In genomic region chr6:10621227-10621626, GRCh38 we compare ENCODE assay signal across 21 cellular contexts.
A peak's percentile ranks its signal among the peaks of the same experiment; 100 is the strongest.
DNase-seq lines count a peak whose midpoint lies in the region; ATAC-seq, FAIRE-seq and TF ChIP-seq lines count a peak whose summit lies in the region.
"Had no signal": no experiment of that assay in that cellular context is flagged by ENCODE, and none has a peak within 500 bp of the region (broad histone marks: within the 10 kb centered on the region; RNA-seq: fewer than 3 reads in every experiment).

No MANE protein-coding gene starts in this region.

- ATAC-seq in gastroesophageal sphincter (no peak), HG03521 (IDR thresholded peaks at IDR 0.05; ENCODE audit: unreplicated experiment) (no peak), GM18861 (IDR thresholded peaks at IDR 0.05; ENCODE audit: unreplicated experiment) (no peak)
- ATAC-seq: activated CD8-positive, alpha-beta memory T cell treated with anti-CD3 and anti-CD28 coated beads, Interleukin-2, amount 10 ng/mL, durations not matched to agents 7 days and 5 days had no signal

- TF ChIP-seq POLR2A in gastroesophageal sphincter (IDR thresholded peaks at IDR 0.05) = no peak
- no peak for TF ChIP-seq POLR2A in H54 (IDR thresholded peaks at IDR 0.05; ENCODE audit: low read depth, low read length)

- H3K27ac ChIP-seq in gastroesophageal sphincter = peak overlapping the region in 3 of 4 donors; percentile 37 to 67 (median 51)
- H3K27ac ChIP-seq: neutrophil, SK-N-MC, thyroid gland had no signal

- no peak for TF ChIP-seq CTCF in BE2C (IDR thresholded peaks at IDR 0.05; ENCODE audit: low read depth, low read length)
- no peak for TF ChIP-seq CTCF in gastroesophageal sphincter (IDR thresholded peaks at IDR 0.05)

- WGBS in gastroesophageal sphincter (ENCODE audit: low coverage in 1 of 2), 2 donors = 43 to 78% methylated on average over 2 to 5 of the region's 5 CpGs

- no peaks in the 10 kb centered on the region for H3K36me3 ChIP-seq in BE2C
- peaks cover 0 to 26% of the 10 kb centered on the region in 2 donors for H3K36me3 ChIP-seq in gastroesophageal sphincter
- H3K36me3 ChIP-seq: HAP-1, neutrophil, thyroid gland had no signal

- H3K27me3 ChIP-seq in BE2C = no peaks in the 10 kb centered on the region
- H3K27me3 ChIP-seq in gastroesophageal sphincter = no peaks in the 10 kb centered on the region
- H3K27me3 ChIP-seq: neutrophil, thyroid gland had no signal

- H3K9me3 ChIP-seq in BE2C = no peaks in the 10 kb centered on the region
- no peaks in the 10 kb centered on the region for H3K9me3 ChIP-seq in gastroesophageal sphincter
- H3K9me3 ChIP-seq: HAP-1, neutrophil, thyroid gland had no signal

- H3K4me1 ChIP-seq in BE2C (no peaks in the 10 kb centered on the region), gastroesophageal sphincter (peaks cover 0 to 40% (median 3%) of the 10 kb centered on the region in 3 donors)
- H3K4me1 ChIP-seq: HAP-1, thyroid gland had no signal

- DNase-seq in BE2C (peak; percentile 7), COR-L47 (lab: John Stamatoyannopoulos, UW) (peak; percentile 21), NCI-H345 (lab: John Stamatoyannopoulos, UW) (peak; percentile 17), H54 (ENCODE audit: insufficient read length, low spot score) (no peak)
- DNase-seq: activated CD4-positive, alpha-beta T cell treated with anti-CD3 and anti-CD28 coated beads, Interleukin-2, amount 10 ng/mL, durations not matched to agents 24 days and 14 days; activated CD8-positive, alpha-beta memory T cell treated with anti-CD3 and anti-CD28 coated beads, Interleukin-2, amount 10 ng/mL, durations not matched to agents 7 days and 5 days; activated naive CD8-positive, alpha-beta T cell treated with anti-CD3 and anti-CD28 coated beads, Interleukin-2, amount 10 ng/mL, durations not matched to agents 7 days and 5 days; CD4-positive, CD25-positive, alpha-beta regulatory T cell; effector CD8-positive, alpha-beta T cell; kidney; NCI-H226; stimulated activated CD4-positive, alpha-beta T cell treated with anti-CD3 and anti-CD28 coated beads, Interleukin-4, amount 100 ng/mL, for 1 hour; T-helper 2 cell; thyroid gland had no signal

- H3K4me3 ChIP-seq in BE2C (ENCODE audit: low read depth, low read length) (no peak overlapping the region), gastroesophageal sphincter (no peak overlapping the region)
- H3K4me3 ChIP-seq: HAP-1, SK-N-MC, thyroid gland had no signal

- TF ChIP-seq EP300 in gastroesophageal sphincter (IDR thresholded peaks at IDR 0.05) = no peak

- FAIRE-seq in H54 (lab: Jason Lieb, UNC) = no peak
- FAIRE-seq: frontal cortex, kidney had no signal
